Comparison of ENCODE assay signal across 8 cellular contexts in genomic region chr2:162298669-162299335, GRCh38. TPM values are rescaled to one million over a fixed set of nuclear protein-coding genes. Genes with fewer than 3 reads are reported as not detected.
"Had no signal": no experiment of that assay in that cellular context is flagged by ENCODE, and none has a peak within 500 bp of the region (broad histone marks: within the 10 kb centered on the region; RNA-seq: fewer than 3 reads in every experiment).

No MANE protein-coding gene starts in this region.

- H3K9me3 Mint-ChIP-seq: naive thymus-derived CD8-positive, alpha-beta T cell had no signal

- DNase-seq: upper lobe of right lung had no signal

- H3K4me3 Mint-ChIP-seq: naive thymus-derived CD8-positive, alpha-beta T cell had no signal

- H3K27ac Mint-ChIP-seq: naive thymus-derived CD8-positive, alpha-beta T cell; progenitor cell of endocrine pancreas had no signal

- H3K27ac ChIP-seq: colonic mucosa, heart left ventricle, ovary, suprapubic skin, tibial artery, upper lobe of right lung had no signal

- H3K27me3 Mint-ChIP-seq: naive thymus-derived CD8-positive, alpha-beta T cell had no signal

RNA-seq across cellular contexts. Expression of gene FAP, which starts 55.6 kb away (rescaled TPM):
- total RNA-seq: naive thymus-derived CD8-positive, alpha-beta T cell; progenitor cell of endocrine pancreas had no signal
